In the genomic region with DNA sequence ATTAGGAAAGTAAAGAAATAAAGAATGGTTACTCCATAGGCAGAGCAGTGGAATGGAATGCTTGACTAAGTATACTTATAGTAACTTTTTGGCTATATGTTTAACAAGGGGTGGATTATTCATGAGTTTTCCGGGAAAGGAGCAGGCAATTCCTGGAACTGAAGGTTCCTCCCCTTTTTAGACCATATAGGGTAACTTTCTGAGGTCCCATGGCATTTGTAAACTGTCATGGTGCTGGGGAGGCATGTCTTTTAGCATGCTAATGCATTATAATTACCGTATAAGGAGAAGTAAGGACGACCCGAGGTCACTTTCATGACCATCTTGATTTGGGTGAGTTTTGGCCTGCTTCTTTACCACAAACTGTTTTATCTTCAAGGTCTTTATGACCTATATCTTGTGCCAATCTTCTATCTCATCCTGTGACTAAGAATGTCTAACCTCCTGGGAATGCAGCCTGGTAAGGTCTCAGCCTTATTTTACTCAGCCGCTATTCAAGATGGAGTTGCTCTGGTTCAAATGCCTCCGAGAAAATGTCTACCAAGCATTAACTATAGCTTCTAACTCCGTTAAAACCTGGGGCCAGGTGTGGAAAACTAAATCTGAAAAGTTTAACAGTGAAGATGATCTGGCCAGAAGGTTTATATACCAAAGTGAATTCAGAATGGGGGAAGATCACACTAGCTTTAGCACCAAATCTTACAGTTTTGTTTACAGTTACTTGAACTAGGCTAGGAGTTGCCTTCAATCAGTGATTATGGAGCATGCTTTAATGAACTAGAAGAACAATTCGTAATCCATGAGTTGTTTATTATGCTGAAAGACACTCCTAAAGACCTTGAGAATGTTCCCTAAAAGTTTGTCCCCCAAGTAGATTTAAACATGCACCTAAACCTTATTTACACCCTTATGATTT, we compare ENCODE assay signal across 1 cellular context.
A peak's percentile ranks its signal among the peaks of the same experiment; 100 is the strongest.
TF ChIP-seq lines count a peak whose summit lies in the region.

No MANE protein-coding gene starts in this region.

TF ChIP-seq in K562, 482 proteins besides CTCF, POLR2A, EP300 and RAD21 (continued from another document and continues in another):
- TF ChIP-seq, protein P1, sequence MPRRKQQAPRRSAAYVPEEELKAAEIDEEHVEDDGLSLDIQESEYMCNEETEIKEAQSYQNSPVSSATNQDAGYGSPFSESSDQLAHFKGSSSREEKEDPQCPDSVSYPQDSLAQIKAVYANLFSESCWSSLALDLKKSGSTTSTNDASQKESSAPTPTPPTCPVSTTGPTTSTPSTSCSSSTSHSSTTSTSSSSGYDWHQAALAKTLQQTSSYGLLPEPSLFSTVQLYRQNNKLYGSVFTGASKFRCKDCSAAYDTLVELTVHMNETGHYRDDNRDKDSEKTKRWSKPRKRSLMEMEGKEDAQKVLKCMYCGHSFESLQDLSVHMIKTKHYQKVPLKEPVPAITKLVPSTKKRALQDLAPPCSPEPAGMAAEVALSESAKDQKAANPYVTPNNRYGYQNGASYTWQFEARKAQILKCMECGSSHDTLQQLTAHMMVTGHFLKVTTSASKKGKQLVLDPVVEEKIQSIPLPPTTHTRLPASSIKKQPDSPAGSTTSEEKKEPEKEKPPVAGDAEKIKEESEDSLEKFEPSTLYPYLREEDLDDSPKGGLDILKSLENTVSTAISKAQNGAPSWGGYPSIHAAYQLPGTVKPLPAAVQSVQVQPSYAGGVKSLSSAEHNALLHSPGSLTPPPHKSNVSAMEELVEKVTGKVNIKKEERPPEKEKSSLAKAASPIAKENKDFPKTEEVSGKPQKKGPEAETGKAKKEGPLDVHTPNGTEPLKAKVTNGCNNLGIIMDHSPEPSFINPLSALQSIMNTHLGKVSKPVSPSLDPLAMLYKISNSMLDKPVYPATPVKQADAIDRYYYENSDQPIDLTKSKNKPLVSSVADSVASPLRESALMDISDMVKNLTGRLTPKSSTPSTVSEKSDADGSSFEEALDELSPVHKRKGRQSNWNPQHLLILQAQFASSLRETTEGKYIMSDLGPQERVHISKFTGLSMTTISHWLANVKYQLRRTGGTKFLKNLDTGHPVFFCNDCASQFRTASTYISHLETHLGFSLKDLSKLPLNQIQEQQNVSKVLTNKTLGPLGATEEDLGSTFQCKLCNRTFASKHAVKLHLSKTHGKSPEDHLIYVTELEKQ (CRISPR knock-in tag; IDR thresholded peaks at IDR 0.05), result peak; percentile 83
- TF ChIP-seq ZNF239 (CRISPR knock-in tag; IDR thresholded peaks at IDR 0.05) (peak; percentile 90), ZNF316 (IDR thresholded peaks at IDR 0.05) (0 out of 2 replicates have a peak, but pooled peaks have one; percentile 4), YBX1 (IDR thresholded peaks at IDR 0.05) (no peak), SMC3 (conservative IDR thresholded peaks at IDR 0.05; ENCODE audit: insufficient read depth, low read depth, low read length) (no peak), DDX20 (tag; IDR thresholded peaks at IDR 0.05; ENCODE audit: low read depth) (peak; percentile 93), ASH1L (IDR thresholded peaks at IDR 0.05; ENCODE audit: borderline replicate concordance, low read depth, partially characterized antibody) (no peak), SIX5 (IDR thresholded peaks at IDR 0.05; ENCODE audit: borderline replicate concordance in 1 of 2, insufficient read depth in 1 of 2, low read depth in 1 of 2, low read length in 2 of 2) (no peak), ADNP (tag; IDR thresholded peaks at IDR 0.05) (no peak), ZNF217 (CRISPR knock-in tag; IDR thresholded peaks at IDR 0.05) (no peak), GTF2F1 (IDR thresholded peaks at IDR 0.05; ENCODE audit: low read depth, low read length) (no peak), ZNF444 (CRISPR knock-in tag; IDR thresholded peaks at IDR 0.05) (peak; percentile 71; the same call in 1 of the 2 replicates), ZMIZ1 (IDR thresholded peaks at IDR 0.05; ENCODE audit: low read depth in 2 of 2, low read length in 2 of 2) (no peak), NFYB (IDR thresholded peaks at IDR 0.05; ENCODE audit: extremely low read depth, insufficient read length) (no peak), ZNF77 (CRISPR knock-in tag; IDR thresholded peaks at IDR 0.05) (no peak), ZZZ3 (IDR thresholded peaks at IDR 0.05) (no peak), GABPB2 (CRISPR knock-in tag; conservative IDR thresholded peaks at IDR 0.05) (no peak), ZNF740 (CRISPR knock-in tag; IDR thresholded peaks at IDR 0.05) (no peak), ZNF740 (tag; IDR thresholded peaks at IDR 0.05) (peak in 1 of 2 experiments; percentile 98; a peak in 2 of 4 replicates), KLF10 (CRISPR knock-in tag; IDR thresholded peaks at IDR 0.05) (0 out of 2 replicates have a peak, but pooled peaks have one; percentile 60), U2AF1 (optimal IDR thresholded peaks at IDR 0.05; ENCODE audit: low read depth, low read length) (no peak), ZNF253 (CRISPR knock-in tag; conservative IDR thresholded peaks at IDR 0.05) (peak; percentile 81; the same call in 1 of the 2 replicates), MCM7 (IDR thresholded peaks at IDR 0.05) (no peak), ELF2 (CRISPR knock-in tag; IDR thresholded peaks at IDR 0.05) (no peak), XRCC3 (IDR thresholded peaks at IDR 0.05) (no peak), ETS2 (tag; IDR thresholded peaks at IDR 0.05; ENCODE audit: borderline replicate concordance, poor library complexity, severe bottlenecking) (no peak), BMI1 (IDR thresholded peaks at IDR 0.05; ENCODE audit: low read length) (no peak), ZNF592 (IDR thresholded peaks at IDR 0.05) (peak; percentile 88), MLX (CRISPR knock-in tag; conservative IDR thresholded peaks at IDR 0.05) (no peak), ZNF395 (CRISPR knock-in tag; IDR thresholded peaks at IDR 0.05) (peak; percentile 100)
- TF ChIP-seq, protein P2, sequence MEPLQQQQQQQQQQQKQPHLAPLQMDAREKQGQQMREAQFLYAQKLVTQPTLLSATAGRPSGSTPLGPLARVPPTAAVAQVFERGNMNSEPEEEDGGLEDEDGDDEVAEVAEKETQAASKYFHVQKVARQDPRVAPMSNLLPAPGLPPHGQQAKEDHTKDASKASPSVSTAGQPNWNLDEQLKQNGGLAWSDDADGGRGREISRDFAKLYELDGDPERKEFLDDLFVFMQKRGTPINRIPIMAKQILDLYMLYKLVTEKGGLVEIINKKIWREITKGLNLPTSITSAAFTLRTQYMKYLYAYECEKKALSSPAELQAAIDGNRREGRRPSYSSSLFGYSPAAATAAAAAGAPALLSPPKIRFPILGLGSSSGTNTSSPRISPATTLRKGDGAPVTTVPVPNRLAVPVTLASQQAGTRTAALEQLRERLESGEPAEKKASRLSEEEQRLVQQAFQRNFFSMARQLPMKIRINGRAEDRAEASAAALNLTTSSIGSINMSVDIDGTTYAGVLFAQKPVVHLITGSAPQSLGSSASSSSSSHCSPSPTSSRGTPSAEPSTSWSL (CRISPR knock-in tag; IDR thresholded peaks at IDR 0.05; ENCODE audit: borderline replicate concordance), result no peak
